14 cellular contexts compared by ENCODE assay signal in the genomic region with DNA sequence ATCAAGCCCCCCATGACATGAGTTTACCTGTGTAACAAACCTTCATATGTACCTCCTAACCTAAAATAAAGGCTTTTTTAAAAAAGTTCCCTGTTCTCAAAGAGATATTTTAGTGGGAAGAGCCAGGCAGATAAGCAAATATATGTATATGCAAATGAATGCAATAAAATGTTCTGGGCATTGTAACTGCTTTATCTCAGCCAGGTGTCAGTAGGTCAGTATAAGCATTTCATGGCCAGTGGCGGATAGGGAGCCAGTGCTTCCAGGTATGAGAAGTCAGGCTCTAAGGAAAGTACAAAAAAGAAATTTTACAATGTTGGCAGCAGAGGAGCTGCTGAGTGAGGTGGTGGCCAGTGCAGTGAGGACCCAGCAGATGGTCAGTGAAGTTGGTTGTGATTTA. TPM values are rescaled to one million over a fixed set of nuclear protein-coding genes. Genes with fewer than 3 reads are reported as not detected.
DNase-seq lines count a peak whose midpoint lies in the region; ATAC-seq and TF ChIP-seq lines count a peak whose summit lies in the region.
"Had no signal": no experiment of that assay in that cellular context is flagged by ENCODE, and none has a peak within 500 bp of the region (broad histone marks: within the 10 kb centered on the region; RNA-seq: fewer than 3 reads in every experiment).

No MANE protein-coding gene starts in this region.

- ATAC-seq in central memory CD8-positive, alpha-beta T cell (replicated peaks; ENCODE audit: extremely low read depth, poor library complexity, severe bottlenecking), result no peak
- no peak for ATAC-seq in naive thymus-derived CD8-positive, alpha-beta T cell
- ATAC-seq: GM12878, HepG2 had no signal

- no peak overlapping the region for H3K4me3 Mint-ChIP-seq in activated naive CD4-positive, alpha-beta T cell treated with anti-CD3 and anti-CD28 coated beads, Interleukin-2, amount 50 U/mL, for 24 hours
- no peak overlapping the region for H3K4me3 Mint-ChIP-seq in central memory CD8-positive, alpha-beta T cell
- no peak overlapping the region for H3K4me3 Mint-ChIP-seq in naive thymus-derived CD8-positive, alpha-beta T cell
- no peak overlapping the region for H3K4me3 Mint-ChIP-seq in mesothelial cell of epicardium
- H3K4me3 Mint-ChIP-seq: CD14-positive monocyte, H9 had no signal

- no peaks in the 10 kb centered on the region for H3K27me3 Mint-ChIP-seq in activated naive CD4-positive, alpha-beta T cell treated with anti-CD3 and anti-CD28 coated beads, Interleukin-2, amount 50 U/mL, for 24 hours
- H3K27me3 Mint-ChIP-seq in central memory CD8-positive, alpha-beta T cell, result no peaks in the 10 kb centered on the region
- H3K27me3 Mint-ChIP-seq in naive thymus-derived CD8-positive, alpha-beta T cell, result no peaks in the 10 kb centered on the region
- no peaks in the 10 kb centered on the region for H3K27me3 Mint-ChIP-seq in mesothelial cell of epicardium (ENCODE audit: low read depth)

- TF ChIP-seq CTCF in LNCaP clone FGC (IDR thresholded peaks at IDR 0.05; ENCODE audit: control insufficient read depth, extremely low read depth, insufficient read depth) (no peak), mesothelial cell of epicardium (IDR thresholded peaks at IDR 0.05; ENCODE audit: unreplicated experiment) (no peak)

- H3K9me3 Mint-ChIP-seq in activated naive CD4-positive, alpha-beta T cell treated with anti-CD3 and anti-CD28 coated beads, Interleukin-2, amount 50 U/mL, for 24 hours, result no peaks in the 10 kb centered on the region
- no peaks in the 10 kb centered on the region for H3K9me3 Mint-ChIP-seq in central memory CD8-positive, alpha-beta T cell
- no peaks in the 10 kb centered on the region for H3K9me3 Mint-ChIP-seq in naive thymus-derived CD8-positive, alpha-beta T cell
- H3K9me3 Mint-ChIP-seq in mesothelial cell of epicardium, result no peaks in the 10 kb centered on the region
- H3K9me3 Mint-ChIP-seq: CD14-positive monocyte, H9 had no signal

- H3K36me3 Mint-ChIP-seq in activated naive CD4-positive, alpha-beta T cell treated with anti-CD3 and anti-CD28 coated beads, Interleukin-2, amount 50 U/mL, for 24 hours, result no peaks in the 10 kb centered on the region
- peaks cover 19% of the 10 kb centered on the region for H3K36me3 Mint-ChIP-seq in central memory CD8-positive, alpha-beta T cell (ENCODE audit: insufficient read depth)
- H3K36me3 Mint-ChIP-seq in naive thymus-derived CD8-positive, alpha-beta T cell, result peaks cover 0 to 62% (median 7%) of the 10 kb centered on the region in 3 donors
- H3K36me3 Mint-ChIP-seq in mesothelial cell of epicardium, result no peaks in the 10 kb centered on the region

- H3K27ac Mint-ChIP-seq in activated naive CD4-positive, alpha-beta T cell treated with anti-CD3 and anti-CD28 coated beads, Interleukin-2, amount 50 U/mL, for 24 hours, result peak overlapping the region; percentile 23
- peak overlapping the region; percentile 4 for H3K27ac Mint-ChIP-seq in central memory CD8-positive, alpha-beta T cell (ENCODE audit: low read depth)
- peak overlapping the region in 6 of 10 donors; percentile 38 to 88 (median 44) for H3K27ac Mint-ChIP-seq in naive thymus-derived CD8-positive, alpha-beta T cell
- H3K27ac Mint-ChIP-seq in mesothelial cell of epicardium, result no peak overlapping the region
- H3K27ac Mint-ChIP-seq: CD14-positive monocyte, H9 had no signal

- no peak overlapping the region for H3K4me3 ChIP-seq in LNCaP clone FGC (ENCODE audit: low read depth, low read length)
- H3K4me3 ChIP-seq: GM12878 had no signal

- H3K4me1 Mint-ChIP-seq in activated naive CD4-positive, alpha-beta T cell treated with anti-CD3 and anti-CD28 coated beads, Interleukin-2, amount 50 U/mL, for 24 hours, result peaks cover 51% of the 10 kb centered on the region
- H3K4me1 Mint-ChIP-seq in central memory CD8-positive, alpha-beta T cell, result peaks cover 19% of the 10 kb centered on the region
- peaks cover 15 to 44% (median 30%) of the 10 kb centered on the region in 4 donors for H3K4me1 Mint-ChIP-seq in naive thymus-derived CD8-positive, alpha-beta T cell
- H3K4me1 Mint-ChIP-seq in mesothelial cell of epicardium, result no peaks in the 10 kb centered on the region

- POLR2A ChIA-PET in naive thymus-derived CD8-positive, alpha-beta T cell (lab: Charles Lee), result interaction anchor here (8.0 kb wide), 1 partner anchor 55 kb away, joined by 69 read pairs; a partner anchor contains a TSS

- DNase-seq in activated naive CD4-positive, alpha-beta T cell treated with anti-CD3 and anti-CD28 coated beads, Interleukin-2, amount 50 U/mL, for 16 hours, result no peak
- peak; percentile 82 for DNase-seq in LNCaP clone FGC (ENCODE audit: low read depth)
- no peak for DNase-seq in central memory CD8-positive, alpha-beta T cell (ENCODE audit: low spot score in 2 of 2)
- no peak for DNase-seq in naive thymus-derived CD8-positive, alpha-beta T cell
- no peak for DNase-seq in activated CD4-positive, alpha-beta T cell treated with anti-CD3 and anti-CD28 coated beads, Interleukin-2, amount 50 U/mL, for 4 hours
- no peak for DNase-seq in activated CD4-positive, alpha-beta T cell treated with anti-CD3 and anti-CD28 coated beads, Interleukin-2, amount 50 U/mL, for 48 hours
- no peak for DNase-seq in mesothelial cell of epicardium (ENCODE audit: low spot score in 2 of 2, unreplicated experiment in 2 of 2)
- DNase-seq: DMS79, GOT3, H9 had no signal

RNA-seq across cellular contexts. Expression of a gene that starts 53.9 kb away (rescaled TPM):
- 100 to 1,000 TPM; 113 to 116 TPM for total RNA-seq in naive thymus-derived CD8-positive, alpha-beta T cell
- 1 to 10 TPM; 4.9 to 8.6 (median 5.8) TPM for polyA plus RNA-seq in naive thymus-derived CD8-positive, alpha-beta T cell
- 21.2 to 30.3 TPM (median 27.0 TPM) in 3 replicates for total RNA-seq in mesothelial cell of epicardium
